Comparison of ENCODE assay signal across 20 cellular contexts in genomic region chr7:81308643-81309354, GRCh38.
DNase-seq lines count a peak whose midpoint lies in the region; ATAC-seq and TF ChIP-seq lines count a peak whose summit lies in the region.
"Had no signal": no experiment of that assay in that cellular context is flagged by ENCODE, and none has a peak within 500 bp of the region (broad histone marks: within the 10 kb centered on the region; RNA-seq: fewer than 3 reads in every experiment).

No MANE protein-coding gene starts in this region.

- H3K27me3 ChIP-seq in mammary epithelial cell (ENCODE audit: insufficient read depth, low read length) (no peaks in the 10 kb centered on the region), WERI-Rb-1 (ENCODE audit: insufficient read depth, low read depth, severe bottlenecking) (no peaks in the 10 kb centered on the region)

- CTCF ChIA-PET in mammary epithelial cell (lab: Charles Lee; ENCODE audit: low non-redundant PET) = no interaction called here

- H3K4me3 ChIP-seq in mammary epithelial cell (replicated peaks in 1 of 3; ENCODE audit: insufficient read depth in 1 of 3, low read depth in 2 of 3, low read length in 3 of 3) (no peak overlapping the region), WERI-Rb-1 (ENCODE audit: low read depth, low read length) (no peak overlapping the region)
- H3K4me3 ChIP-seq: left ventricle myocardium inferior had no signal

- peaks cover 15% of the 10 kb centered on the region for H3K9me3 Mint-ChIP-seq in mesothelial cell of epicardium

- H2AFZ ChIP-seq in mammary epithelial cell (ENCODE audit: low read depth, low read length) = peak overlapping the region; percentile 11

- H4K20me1 ChIP-seq in mammary epithelial cell (ENCODE audit: insufficient read depth, low read length) = no peaks in the 10 kb centered on the region

- no peaks in the 10 kb centered on the region for H3K79me2 ChIP-seq in mammary epithelial cell (ENCODE audit: insufficient read depth, low read length)

- H3K4me2 ChIP-seq in mammary epithelial cell (ENCODE audit: insufficient read depth, low read depth, low read length) = no peak overlapping the region
- H3K4me2 ChIP-seq: KMS-11 had no signal

- intact Hi-C loops in mammary epithelial cell (cut with micrococcal nuclease) = no loop called here

- no TSS peak for BruUV-seq in mammary epithelial cell (replicated peaks; lab: Mats Ljungman, UMichigan)

- peaks cover 26% of the 10 kb centered on the region for H3K4me1 Mint-ChIP-seq in mesothelial cell of epicardium
- H3K4me1 Mint-ChIP-seq: CD4-positive, CD25-positive, alpha-beta regulatory T cell; natural killer cell had no signal

- ATAC-seq in HG03432 (IDR thresholded peaks at IDR 0.05; ENCODE audit: unreplicated experiment) = no peak
- ATAC-seq: activated CD4-positive, CD25-positive, alpha-beta regulatory T cell treated with anti-CD3 and anti-CD28 coated beads, Interleukin-2, amount 50 U/mL, for 24 hours; activated naive CD4-positive, alpha-beta T cell treated with anti-CD3 and anti-CD28 coated beads, Interleukin-2, amount 50 U/mL, for 72 hours; natural killer cell had no signal

- H3K9ac ChIP-seq in mammary epithelial cell (ENCODE audit: insufficient read depth, low read length) = no peak overlapping the region
- H3K9ac ChIP-seq: KMS-11 had no signal

- H3K27me3 Mint-ChIP-seq in mesothelial cell of epicardium (ENCODE audit: low read depth) = no peaks in the 10 kb centered on the region
- H3K27me3 Mint-ChIP-seq: CD4-positive, CD25-positive, alpha-beta regulatory T cell had no signal

- H3K9me3 ChIP-seq in mammary epithelial cell (replicated peaks; ENCODE audit: insufficient read depth, low read length) (no peaks in the 10 kb centered on the region), WERI-Rb-1 (ENCODE audit: severe bottlenecking) (no peaks in the 10 kb centered on the region)
- H3K9me3 ChIP-seq: left ventricle myocardium inferior had no signal

- H3K36me3 Mint-ChIP-seq in mesothelial cell of epicardium = no peaks in the 10 kb centered on the region
- H3K36me3 Mint-ChIP-seq: activated naive CD4-positive, alpha-beta T cell treated with anti-CD3 and anti-CD28 coated beads, Interleukin-2, amount 50 U/mL, for 72 hours; CD4-positive, CD25-positive, alpha-beta regulatory T cell; natural killer cell had no signal

- TF ChIP-seq CTCF in mammary epithelial cell (conservative IDR thresholded peaks at IDR 0.05 in 1 of 2, IDR thresholded peaks at IDR 0.05 in 1 of 2; ENCODE audit: extremely low read depth in 1 of 2, insufficient read depth in 1 of 2, low read depth in 1 of 2, low read length in 2 of 2) (no peak), mesothelial cell of epicardium (IDR thresholded peaks at IDR 0.05; ENCODE audit: unreplicated experiment) (no peak), WERI-Rb-1 (IDR thresholded peaks at IDR 0.05; ENCODE audit: low read depth, low read length) (no peak)

- dilution Hi-C loops in mammary epithelial cell (cut with HindIII; ENCODE audit: low sequenced_read_pairs) = no loop called here

- H3K4me1 ChIP-seq in mammary epithelial cell (ENCODE audit: insufficient read depth, low read length) = no peaks in the 10 kb centered on the region
- H3K4me1 ChIP-seq: left ventricle myocardium inferior had no signal

- in situ Hi-C loops in mammary epithelial cell (cut with MboI; ENCODE audit: low sequenced_read_pairs in 2 of 2) = no loop called here

- peak overlapping the region; percentile 37 for H3K27ac Mint-ChIP-seq in mesothelial cell of epicardium
- H3K27ac Mint-ChIP-seq: activated naive CD4-positive, alpha-beta T cell treated with anti-CD3 and anti-CD28 coated beads, Interleukin-2, amount 50 U/mL, for 72 hours; CD4-positive, CD25-positive, alpha-beta regulatory T cell; natural killer cell had no signal

- no peak overlapping the region for H3K4me3 Mint-ChIP-seq in mesothelial cell of epicardium
- H3K4me3 Mint-ChIP-seq: CD4-positive, CD25-positive, alpha-beta regulatory T cell; natural killer cell had no signal

- WGBS in mammary epithelial cell (ENCODE audit: low coverage, missing lambda C conversion rate) = 85% methylated on average over 3 of the region's 3 CpGs

- DNase-seq in COR-L47 (lab: John Stamatoyannopoulos, UW) (peak; percentile 7), M059J (ENCODE audit: low read depth) (peak; percentile 37), mammary epithelial cell (no peak), mesothelial cell of epicardium (ENCODE audit: low spot score in 2 of 2, unreplicated experiment in 2 of 2) (no peak), WERI-Rb-1 (no peak), NAMALWA (ENCODE audit: low spot score) (no peak)
- DNase-seq in activated naive CD4-positive, alpha-beta T cell (lab: John Stamatoyannopoulos, UW) = no peak
- DNase-seq: activated CD8-positive, alpha-beta memory T cell treated with anti-CD3 and anti-CD28 coated beads, Interleukin-2, amount 50 U/mL, for 48 hours; CD4-positive, CD25-positive, alpha-beta regulatory T cell; central memory CD4-positive, alpha-beta T cell; hypothalamus; left ventricle myocardium inferior; natural killer cell; stimulated activated CD4-positive, alpha-beta T cell treated with anti-CD3 and anti-CD28 coated beads, Interleukin-4, amount 100 ng/mL, for 1 hour; T-helper 1 cell; trophoblast cell had no signal

- H3K36me3 ChIP-seq in mammary epithelial cell (ENCODE audit: insufficient read depth, low read length) = no peaks in the 10 kb centered on the region
- no peaks in the 10 kb centered on the region for H3K36me3 ChIP-seq in WERI-Rb-1
- H3K36me3 ChIP-seq: left ventricle myocardium inferior had no signal

- H3K27ac ChIP-seq in mammary epithelial cell (ENCODE audit: insufficient read depth, low read depth, low read length) (no peak overlapping the region), WERI-Rb-1 (no peak overlapping the region)
- H3K27ac ChIP-seq: KMS-11, left ventricle myocardium inferior had no signal

Comparison
In these comparisons a context has a peak if more than half of its experiments do, and no peak if none do; other contexts are left out.
1. DNase-seq: peak in COR-L47 (single experiment) and M059J (single experiment); none in mammary epithelial cell (single experiment), mesothelial cell of epicardium (0 of 2), activated naive CD4-positive, alpha-beta T cell (0 of 4), WERI-Rb-1 (single experiment) and NAMALWA (single experiment).